ENCODE assay signal across 17 cellular contexts in the genomic region with DNA sequence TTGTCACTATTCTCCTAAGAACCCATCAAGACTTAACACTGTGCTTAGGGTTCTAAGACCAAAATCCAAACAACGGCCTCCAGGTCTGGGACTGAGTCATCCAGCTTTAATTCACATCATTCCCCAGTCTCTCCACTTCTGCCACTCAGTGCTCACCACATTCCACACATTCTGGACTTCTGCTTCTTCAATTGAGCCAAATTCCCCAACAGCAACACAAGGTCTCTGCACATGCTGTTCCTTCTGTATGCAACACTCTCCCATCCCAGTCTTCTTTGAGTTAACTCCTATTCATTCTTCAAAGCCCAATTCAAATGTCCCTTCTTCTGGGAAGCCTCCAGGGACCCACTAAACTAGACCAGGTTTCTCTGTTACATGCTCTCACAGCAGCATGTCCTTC.
DNase-seq lines count a peak whose midpoint lies in the region; FAIRE-seq and TF ChIP-seq lines count a peak whose summit lies in the region.
"Had no signal": no experiment of that assay in that cellular context is flagged by ENCODE, and none has a peak within 500 bp of the region (broad histone marks: within the 10 kb centered on the region; RNA-seq: fewer than 3 reads in every experiment).

No MANE protein-coding gene starts in this region.

- no peaks in the 10 kb centered on the region for H3K4me1 Mint-ChIP-seq in Caco-2 (ENCODE audit: low read depth, unreplicated experiment)

- no peaks in the 10 kb centered on the region for H3K9me3 Mint-ChIP-seq in Caco-2 (ENCODE audit: unreplicated experiment)

- POLR2A ChIA-PET in Caco-2 (lab: Charles Lee), result no interaction called here

- CTCF ChIA-PET in Caco-2 (lab: Charles Lee), result interaction anchor here (1.0 to 2.7 kb wide), 2 partner anchors 138 to 219 kb away, joined by 3 to 16 read pairs; no protein-coding TSS in a partner anchor

- no peak overlapping the region for H3K4me3 Mint-ChIP-seq in Caco-2 (ENCODE audit: unreplicated experiment)
- H3K4me3 Mint-ChIP-seq: B cell had no signal

- no TSS peak for BruUV-seq in Caco-2 (replicated peaks; lab: Mats Ljungman, UMichigan)

- H3K36me3 ChIP-seq in bronchial epithelial cell (ENCODE audit: control insufficient read depth, insufficient read depth, low read length) (no peaks in the 10 kb centered on the region), kidney epithelial cell (ENCODE audit: control insufficient read depth, insufficient read depth, low read length) (no peaks in the 10 kb centered on the region), Caco-2 (ENCODE audit: control insufficient read depth, insufficient read depth, low read length) (no peaks in the 10 kb centered on the region), right atrium auricular region (no peaks in the 10 kb centered on the region)
- H3K36me3 ChIP-seq: ascending aorta, HAP-1, uterus had no signal

- no peak overlapping the region for H3K27ac ChIP-seq in right atrium auricular region
- H3K27ac ChIP-seq: ascending aorta, PC-9, uterus had no signal

- H3K27me3 ChIP-seq in bronchial epithelial cell (ENCODE audit: control insufficient read depth, insufficient read depth, low read length) (no peaks in the 10 kb centered on the region), kidney epithelial cell (ENCODE audit: control insufficient read depth, insufficient read depth, low read length) (no peaks in the 10 kb centered on the region), Caco-2 (replicated peaks; ENCODE audit: control insufficient read depth, insufficient read depth, low read length) (no peaks in the 10 kb centered on the region), right atrium auricular region (no peaks in the 10 kb centered on the region)
- H3K27me3 ChIP-seq: ascending aorta, uterus had no signal

- FAIRE-seq in bronchial epithelial cell (lab: Jason Lieb, UNC), result peak; percentile 23
- FAIRE-seq: G401.6 had no signal

- peaks cover 23% of the 10 kb centered on the region for H3K4me1 ChIP-seq in Caco-2
- H3K4me1 ChIP-seq in right atrium auricular region, result no peaks in the 10 kb centered on the region
- H3K4me1 ChIP-seq: ascending aorta, HAP-1, uterus had no signal

- DNase-seq in AG08395 (ENCODE audit: low spot score) (peak; percentile 72), HS-5 (ENCODE audit: low read depth) (peak; percentile 5), bronchial epithelial cell (ENCODE audit: low read depth) (peak; percentile 20), kidney epithelial cell (ENCODE audit: low read depth) (peak; percentile 39), CD1c-positive myeloid dendritic cell (ENCODE audit: extremely low spot score) (no peak), Caco-2 (no peak), right atrium auricular region (ENCODE audit: low spot score) (no peak), G401 (ENCODE audit: low spot score) (no peak)
- DNase-seq: mucosa of descending colon, NCI-H1436 treated with DMSO at 0.1 percent for 48 hours, PC-9, uterus had no signal

- TF ChIP-seq CTCF in bronchial epithelial cell (IDR thresholded peaks at IDR 0.05; ENCODE audit: insufficient read depth, low read length, severe bottlenecking) (no peak), kidney epithelial cell (IDR thresholded peaks at IDR 0.05; ENCODE audit: insufficient read depth, low read length, poor library complexity, severe bottlenecking) (no peak), Caco-2 (IDR thresholded peaks at IDR 0.05; ENCODE audit: insufficient read depth in 1 of 2, low read depth in 1 of 2, low read length in 1 of 2, severe bottlenecking in 1 of 2, unreplicated experiment in 1 of 2) (no peak), right atrium auricular region (IDR thresholded peaks at IDR 0.05) (no peak)

- H3K4me3 ChIP-seq in bronchial epithelial cell (ENCODE audit: low read depth, low read length) (no peak overlapping the region), kidney epithelial cell (ENCODE audit: low read depth, low read length) (no peak overlapping the region), Caco-2 (ENCODE audit: low read depth, low read length) (no peak overlapping the region), right atrium auricular region (no peak overlapping the region)
- H3K4me3 ChIP-seq: ascending aorta, HAP-1, mucosa of descending colon, PC-9, uterus had no signal

- no peak overlapping the region for H3K27ac Mint-ChIP-seq in Caco-2 (ENCODE audit: unreplicated experiment)
- H3K27ac Mint-ChIP-seq: B cell, progenitor cell of endocrine pancreas had no signal

- no peaks in the 10 kb centered on the region for H3K36me3 Mint-ChIP-seq in Caco-2 (ENCODE audit: insufficient read depth, unreplicated experiment)

- H3K27me3 Mint-ChIP-seq in Caco-2 (ENCODE audit: insufficient read depth, unreplicated experiment), result no peaks in the 10 kb centered on the region
- H3K27me3 Mint-ChIP-seq: B cell, progenitor cell of endocrine pancreas had no signal

- intact Hi-C loops in Caco-2 (cut with micrococcal nuclease; ENCODE audit: unreplicated experiment), result no loop called here

- H3K9me3 ChIP-seq in Caco-2 (no peaks in the 10 kb centered on the region), right atrium auricular region (no peaks in the 10 kb centered on the region)
- H3K9me3 ChIP-seq: ascending aorta, HAP-1, mucosa of descending colon, uterus had no signal

- in situ Hi-C loops in G401 (cut with HindIII; ENCODE audit: low sequenced_read_pairs), result no loop called here

Comparison
In these comparisons a context has a peak if more than half of its experiments do, and no peak if none do; other contexts are left out.
1. DNase-seq: peak in AG08395 (single experiment), HS-5 (single experiment), bronchial epithelial cell (single experiment) and kidney epithelial cell (single experiment); none in CD1c-positive myeloid dendritic cell (single experiment), Caco-2 (0 of 2), right atrium auricular region (single experiment) and G401 (single experiment).